26 cellular contexts compared by ENCODE assay signal in genomic region chr2:232861353-232861752, GRCh38.
"Had no signal": no experiment of that assay in that cellular context is flagged by ENCODE, and none has a peak within 500 bp of the region (broad histone marks: within the 10 kb centered on the region; RNA-seq: fewer than 3 reads in every experiment).

No MANE protein-coding gene starts in this region.

- H3K4me1 Mint-ChIP-seq: mesothelial cell of epicardium; naive B cell; neural progenitor cell; stimulated activated effector memory CD8-positive, alpha-beta T cell treated with anti-CD3 and anti-CD28 coated beads, Interleukin-12 subunit alpha, Interleukin-12 subunit beta, amount 100 ng/mL, for 72 hours had no signal

- H2AFZ ChIP-seq: neural progenitor cell, parathyroid adenoma had no signal

- H3K9me3 ChIP-seq: lower lobe of right lung, neutrophil, sigmoid colon, spleen, suprapubic skin, thoracic aorta, tibial nerve, uterus had no signal

- H3K4me3 Mint-ChIP-seq: mesothelial cell of epicardium; naive B cell; natural killer cell; nephron progenitor cell; neural progenitor cell; stimulated activated effector memory CD8-positive, alpha-beta T cell treated with anti-CD3 and anti-CD28 coated beads, Interleukin-12 subunit alpha, Interleukin-12 subunit beta, amount 100 ng/mL, for 72 hours; stimulated activated naive CD8-positive, alpha-beta T cell treated with anti-CD3 and anti-CD28 coated beads, Interleukin-15, Interleukin-2, amounts not matched to agents 100 ng/mL and 50 ng/mL, for 24 hours; type B pancreatic cell had no signal

- DNase-seq: hypothalamus; islet precursor cell; left cardiac atrium; left ventricle myocardium superior; lower lobe of right lung; naive B cell; natural killer cell; nephron progenitor cell; occipital lobe; right cardiac atrium; sigmoid colon; spleen; stimulated activated CD4-positive, alpha-beta T cell treated with anti-CD3 and anti-CD28 coated beads, Interleukin-4, amount 100 ng/mL, for 24 hours; stimulated activated naive CD4-positive, alpha-beta T cell; uterus had no signal

- ATAC-seq: left cardiac atrium; left ventricle myocardium superior; lower lobe of right lung; natural killer cell; right cardiac atrium; stimulated activated effector memory CD8-positive, alpha-beta T cell treated with anti-CD3 and anti-CD28 coated beads, Interleukin-12 subunit alpha, Interleukin-12 subunit beta, amount 100 ng/mL, for 72 hours had no signal

- H3K27ac ChIP-seq: lower lobe of right lung, neural progenitor cell, neutrophil, parathyroid adenoma, sigmoid colon, spleen, suprapubic skin, thoracic aorta, tibial nerve, uterus had no signal

- H3K27ac Mint-ChIP-seq: mesothelial cell of epicardium; natural killer cell; neural progenitor cell; stimulated activated effector memory CD8-positive, alpha-beta T cell treated with anti-CD3 and anti-CD28 coated beads, Interleukin-12 subunit alpha, Interleukin-12 subunit beta, amount 100 ng/mL, for 72 hours; stimulated activated naive CD8-positive, alpha-beta T cell treated with anti-CD3 and anti-CD28 coated beads, Interleukin-15, Interleukin-2, amounts not matched to agents 100 ng/mL and 50 ng/mL, for 24 hours; type B pancreatic cell had no signal

- H3K9me3 Mint-ChIP-seq: mesothelial cell of epicardium; naive B cell; natural killer cell; nephron progenitor cell; neural progenitor cell; stimulated activated effector memory CD8-positive, alpha-beta T cell treated with anti-CD3 and anti-CD28 coated beads, Interleukin-12 subunit alpha, Interleukin-12 subunit beta, amount 100 ng/mL, for 72 hours; stimulated activated naive CD8-positive, alpha-beta T cell treated with anti-CD3 and anti-CD28 coated beads, Interleukin-15, Interleukin-2, amounts not matched to agents 100 ng/mL and 50 ng/mL, for 24 hours; type B pancreatic cell had no signal

- H3K9ac ChIP-seq: neural progenitor cell, parathyroid adenoma had no signal

- H3K79me2 ChIP-seq: parathyroid adenoma had no signal

- H3K27me3 ChIP-seq: neural progenitor cell, neutrophil, sigmoid colon, spleen, suprapubic skin, tibial nerve, uterus had no signal

- H3K4me2 ChIP-seq: neural progenitor cell had no signal

- H3K36me3 ChIP-seq: neural progenitor cell, uterus had no signal

- H3K27me3 Mint-ChIP-seq: naive B cell; stimulated activated naive CD8-positive, alpha-beta T cell treated with anti-CD3 and anti-CD28 coated beads, Interleukin-15, Interleukin-2, amounts not matched to agents 100 ng/mL and 50 ng/mL, for 24 hours; type B pancreatic cell had no signal

- H3K4me1 ChIP-seq: lower lobe of right lung, neural progenitor cell, sigmoid colon, spleen, suprapubic skin, tibial nerve, uterus had no signal

- H3K4me3 ChIP-seq: lower lobe of right lung, neural progenitor cell, sigmoid colon, spleen, suprapubic skin, thoracic aorta, tibial nerve, uterus had no signal

- FAIRE-seq: small intestine had no signal
